Comparison of ENCODE assay signal across 1 cellular context in genomic region chr11:57153448-57153847, GRCh38.
TF ChIP-seq lines count a peak whose summit lies in the region.

No MANE protein-coding gene starts in this region.

TF ChIP-seq in K562, 482 proteins besides CTCF, POLR2A, EP300 and RAD21 (continued from another document):
- TF ChIP-seq HDAC1 (IDR thresholded peaks at IDR 0.05) (peak in 1 of 2 experiments; percentile 17; a peak in 1 of 4 replicates), FOXK2 (conservative IDR thresholded peaks at IDR 0.05 in 1 of 2, IDR thresholded peaks at IDR 0.05 in 1 of 2; ENCODE audit: low read depth in 2 of 2) (no peak), GATAD2B (IDR thresholded peaks at IDR 0.05; ENCODE audit: borderline replicate concordance) (peak; percentile 91), RB1 (IDR thresholded peaks at IDR 0.05; ENCODE audit: low read depth) (no peak), MTA1 (IDR thresholded peaks at IDR 0.05; ENCODE audit: borderline replicate concordance) (peak; percentile 84), NKRF (IDR thresholded peaks at IDR 0.05; ENCODE audit: borderline replicate concordance) (no peak), ESRRA (IDR thresholded peaks at IDR 0.05; ENCODE audit: borderline replicate concordance, low read depth) (no peak), RBM22 (IDR thresholded peaks at IDR 0.05; ENCODE audit: low read depth, low read length, poor library complexity, severe bottlenecking) (no peak), HOXB6 (CRISPR knock-in tag; IDR thresholded peaks at IDR 0.05; ENCODE audit: borderline replicate concordance) (no peak), HMGN3 (IDR thresholded peaks at IDR 0.05; ENCODE audit: borderline replicate concordance, extremely low read depth, insufficient read length, low read depth, low read length) (no peak), ARNT (IDR thresholded peaks at IDR 0.05) (0 out of 4 replicates have a peak, but pooled peaks of 1 of the 2 experiments have one; percentile 26), CREBBP (IDR thresholded peaks at IDR 0.05; ENCODE audit: low read depth, low read length) (peak; percentile 88), NCOA4 (IDR thresholded peaks at IDR 0.05; ENCODE audit: partially characterized antibody) (no peak), ZNF717 (CRISPR knock-in tag; IDR thresholded peaks at IDR 0.05) (no peak), KLF6 (CRISPR knock-in tag; IDR thresholded peaks at IDR 0.05; ENCODE audit: borderline replicate concordance) (no peak), DACH1 (IDR thresholded peaks at IDR 0.05; ENCODE audit: partially characterized antibody) (peak; percentile 86), ZNF324 (CRISPR knock-in tag; IDR thresholded peaks at IDR 0.05) (no peak), ZBTB2 (IDR thresholded peaks at IDR 0.05) (peak; percentile 84)
- TF ChIP-seq, protein P1, sequence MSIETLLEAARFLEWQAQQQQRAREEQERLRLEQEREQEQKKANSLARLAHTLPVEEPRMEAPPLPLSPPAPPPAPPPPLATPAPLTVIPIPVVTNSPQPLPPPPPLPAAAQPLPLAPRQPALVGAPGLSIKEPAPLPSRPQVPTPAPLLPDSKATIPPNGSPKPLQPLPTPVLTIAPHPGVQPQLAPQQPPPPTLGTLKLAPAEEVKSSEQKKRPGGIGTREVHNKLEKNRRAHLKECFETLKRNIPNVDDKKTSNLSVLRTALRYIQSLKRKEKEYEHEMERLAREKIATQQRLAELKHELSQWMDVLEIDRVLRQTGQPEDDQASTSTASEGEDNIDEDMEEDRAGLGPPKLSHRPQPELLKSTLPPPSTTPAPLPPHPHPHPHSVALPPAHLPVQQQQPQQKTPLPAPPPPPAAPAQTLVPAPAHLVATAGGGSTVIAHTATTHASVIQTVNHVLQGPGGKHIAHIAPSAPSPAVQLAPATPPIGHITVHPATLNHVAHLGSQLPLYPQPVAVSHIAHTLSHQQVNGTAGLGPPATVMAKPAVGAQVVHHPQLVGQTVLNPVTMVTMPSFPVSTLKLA (conservative IDR thresholded peaks at IDR 0.05) = no peak
- TF ChIP-seq, protein P2, sequence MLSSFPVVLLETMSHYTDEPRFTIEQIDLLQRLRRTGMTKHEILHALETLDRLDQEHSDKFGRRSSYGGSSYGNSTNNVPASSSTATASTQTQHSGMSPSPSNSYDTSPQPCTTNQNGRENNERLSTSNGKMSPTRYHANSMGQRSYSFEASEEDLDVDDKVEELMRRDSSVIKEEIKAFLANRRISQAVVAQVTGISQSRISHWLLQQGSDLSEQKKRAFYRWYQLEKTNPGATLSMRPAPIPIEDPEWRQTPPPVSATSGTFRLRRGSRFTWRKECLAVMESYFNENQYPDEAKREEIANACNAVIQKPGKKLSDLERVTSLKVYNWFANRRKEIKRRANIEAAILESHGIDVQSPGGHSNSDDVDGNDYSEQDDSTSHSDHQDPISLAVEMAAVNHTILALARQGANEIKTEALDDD (IDR thresholded peaks at IDR 0.05) = no peak
